Comparison of ENCODE assay signal across 2 cellular contexts in the genomic region with DNA sequence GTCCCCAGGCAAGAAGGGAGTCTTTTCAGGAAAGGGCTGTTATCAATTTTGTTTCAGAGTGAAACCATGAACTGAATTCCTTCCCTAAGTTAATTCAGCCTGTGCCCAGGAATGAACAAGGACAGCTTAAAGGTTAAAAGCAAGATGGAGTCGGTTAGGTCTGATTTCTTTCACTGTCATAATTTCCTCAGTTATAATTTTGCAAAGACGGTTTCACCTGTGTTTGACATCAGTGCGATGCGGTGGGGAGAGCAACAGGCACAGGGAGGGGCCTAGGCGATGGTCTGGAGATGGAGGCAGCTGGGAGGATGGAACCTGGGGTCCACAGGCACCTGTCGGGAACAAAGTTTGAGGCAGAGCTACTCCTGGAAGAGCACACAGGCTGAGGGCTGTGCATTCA.
TF ChIP-seq lines count a peak whose summit lies in the region.

No MANE protein-coding gene starts in this region.

TF ChIP-seq in neural cell, 6 proteins besides CTCF, POLR2A, EP300 and RAD21 (continued from another document):
- TF ChIP-seq SMC3 (conservative IDR thresholded peaks at IDR 0.05; ENCODE audit: poor library complexity) (no peak), EZH2 (IDR thresholded peaks at IDR 0.05; ENCODE audit: borderline replicate concordance, insufficient read depth, low read length, poor library complexity, severe bottlenecking) (no peak), MXI1 (conservative IDR thresholded peaks at IDR 0.05; ENCODE audit: poor library complexity, severe bottlenecking) (no peak), POLR2AphosphoS5 (IDR thresholded peaks at IDR 0.05) (no peak)

TF ChIP-seq in HEK293T, 16 proteins besides CTCF, POLR2A, EP300 and RAD21 (continued from another document):
- TF ChIP-seq SUZ12 (IDR thresholded peaks at IDR 0.05) (no peak), ARNT (IDR thresholded peaks at IDR 0.05) (no peak)
